ENCODE assay signal across 8 cellular contexts in the genomic region with DNA sequence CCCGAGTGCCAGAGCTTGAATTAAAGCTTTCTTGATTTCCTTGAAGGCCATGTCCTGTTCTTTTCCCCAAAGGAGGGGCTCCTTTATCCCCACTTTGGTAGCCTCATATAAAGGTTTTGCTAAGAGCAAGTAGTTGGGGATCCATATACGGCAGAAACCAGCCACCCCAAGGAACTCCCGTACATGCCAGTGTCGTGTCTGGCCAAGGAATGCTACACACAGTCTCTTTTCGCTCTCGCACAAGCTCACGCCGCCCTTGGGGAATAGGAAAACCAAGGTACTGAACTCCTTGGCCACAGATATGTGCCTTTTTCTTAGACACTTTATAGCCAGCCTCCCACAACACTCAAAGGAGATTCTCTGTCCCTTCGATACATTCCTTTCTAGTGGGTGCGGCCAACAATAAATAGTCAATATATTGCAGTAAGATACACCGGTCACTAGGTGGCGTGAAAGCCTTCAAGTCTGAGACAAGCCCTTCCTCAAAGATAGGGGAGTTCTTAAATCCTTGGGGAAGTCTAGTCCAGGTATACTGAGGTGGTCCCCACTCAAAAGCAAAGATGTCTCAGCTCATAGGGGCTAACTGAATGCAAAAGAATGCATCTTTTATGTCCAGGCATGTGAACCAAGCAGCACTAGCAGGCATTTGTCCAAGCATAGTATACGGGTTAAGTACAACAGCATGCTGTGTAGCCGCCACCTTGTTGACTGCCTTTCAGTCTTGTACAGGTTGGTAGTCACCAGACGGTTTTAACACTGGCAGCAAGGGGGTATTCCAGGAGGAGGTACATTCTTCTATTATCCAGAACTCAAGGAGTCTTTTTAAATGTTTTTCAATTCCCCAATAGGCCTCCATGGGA. TPM values are rescaled to one million over a fixed set of nuclear protein-coding genes. Genes with fewer than 3 reads are reported as not detected.
DNase-seq lines count a peak whose midpoint lies in the region; ATAC-seq and TF ChIP-seq lines count a peak whose summit lies in the region.

No MANE protein-coding gene starts in this region.

- no peak overlapping the region for H3K4me3 Mint-ChIP-seq in GM23338

- 0 out of 2 replicates have a peak overlapping the region, but pooled peaks have one; percentile 23 for H2AFZ ChIP-seq in GM23338

- no peaks in the 10 kb centered on the region for H4K20me1 ChIP-seq in GM23338 (replicated peaks; ENCODE audit: insufficient read depth)

- intact Hi-C loops in prostate gland (cut with DNase I): no loop called here

- H3K27me3 Mint-ChIP-seq in GM23338 (ENCODE audit: insufficient read depth, low read depth, poor library complexity): no peaks in the 10 kb centered on the region

- no peaks in the 10 kb centered on the region for H3K9me2 ChIP-seq in GM23338 (ENCODE audit: insufficient read depth)

- DNase-seq in DMS153 treated with DMSO at 0.1 percent for 48 hours (lab: John Stamatoyannopoulos, UW; ENCODE audit: unreplicated experiment): peak; percentile 0
- DNase-seq in DMS153 (lab: John Stamatoyannopoulos, UW): no peak
- DNase-seq in GM23338 (ENCODE audit: low spot score): peak; percentile 80
- DNase-seq in NCI-H2107 treated with DMSO at 0.1 percent for 48 hours (lab: John Stamatoyannopoulos, UW; ENCODE audit: unreplicated experiment): peak; percentile 25
- peak; percentile 1 to 4 for DNase-seq in activated CD4-positive, alpha-beta T cell treated with anti-CD3 and anti-CD28 coated beads, Interleukin-2, amount 50 U/mL, for 48 hours
- DNase-seq in foreskin melanocyte: peak; percentile 20
- DNase-seq in prostate gland (ENCODE audit: low spot score): peak; percentile 8

- TF ChIP-seq CTCF in GM23338 (conservative IDR thresholded peaks at IDR 0.05; ENCODE audit: low read depth in 2 of 2) (peak; percentile 54 to 65), prostate gland (IDR thresholded peaks at IDR 0.05) (peak; percentile 15 to 43 (median 38))

- H3K9me3 Mint-ChIP-seq in GM23338: no peaks in the 10 kb centered on the region; the same call in 2 of the 3 replicates

- H3F3A ChIP-seq in GM23338 (replicated peaks; ENCODE audit: low read depth): no peaks in the 10 kb centered on the region

- H3K4me3 ChIP-seq in GM23338 (no peak overlapping the region), prostate gland (no peak overlapping the region)

- H3K4me1 ChIP-seq in GM23338 (ENCODE audit: insufficient read depth) (no peaks in the 10 kb centered on the region), prostate gland (replicated peaks) (no peaks in the 10 kb centered on the region)

- no peaks in the 10 kb centered on the region for H3K36me3 ChIP-seq in GM23338 (ENCODE audit: insufficient read depth)
- no peaks in the 10 kb centered on the region for H3K36me3 ChIP-seq in prostate gland

- no peak for TF ChIP-seq POLR2A in prostate gland (IDR thresholded peaks at IDR 0.05)

- no peak overlapping the region for H3K27ac Mint-ChIP-seq in GM23338

- H3K36me3 Mint-ChIP-seq in GM23338 (ENCODE audit: low read depth): no peaks in the 10 kb centered on the region

- ATAC-seq in GM23338 (peak; percentile 75), HG02970 (IDR thresholded peaks at IDR 0.05; ENCODE audit: low FRiP score, unreplicated experiment) (no peak)

- H3K9me3 ChIP-seq in prostate gland: no peaks in the 10 kb centered on the region

- no peak overlapping the region for H3K27ac ChIP-seq in GM23338 (ENCODE audit: low read depth)
- H3K27ac ChIP-seq in prostate gland: no peak overlapping the region

- WGBS in prostate gland: 25% methylated on average over 15 of the region's 15 CpGs

- H3K27me3 ChIP-seq in GM23338 (ENCODE audit: insufficient read depth): no peaks in the 10 kb centered on the region
- H3K27me3 ChIP-seq in prostate gland (replicated peaks; ENCODE audit: insufficient read depth): no peaks in the 10 kb centered on the region

- H3K4me2 ChIP-seq in GM23338: no peak overlapping the region

- H3K4me1 Mint-ChIP-seq in GM23338: peaks cover 5% of the 10 kb centered on the region; the same call in 1 of the 3 replicates

- H3K79me2 ChIP-seq in GM23338 (replicated peaks; ENCODE audit: insufficient read depth): no peaks in the 10 kb centered on the region

TF ChIP-seq in GM23338, 12 proteins besides CTCF, POLR2A, EP300 and RAD21 (continues in another document):
- no peak for TF ChIP-seq NANOG (IDR thresholded peaks at IDR 0.05; ENCODE audit: borderline replicate concordance)
- TF ChIP-seq EZH2phosphoT487 (IDR thresholded peaks at IDR 0.05; ENCODE audit: unreplicated experiment): no peak
- TF ChIP-seq, protein P1, sequence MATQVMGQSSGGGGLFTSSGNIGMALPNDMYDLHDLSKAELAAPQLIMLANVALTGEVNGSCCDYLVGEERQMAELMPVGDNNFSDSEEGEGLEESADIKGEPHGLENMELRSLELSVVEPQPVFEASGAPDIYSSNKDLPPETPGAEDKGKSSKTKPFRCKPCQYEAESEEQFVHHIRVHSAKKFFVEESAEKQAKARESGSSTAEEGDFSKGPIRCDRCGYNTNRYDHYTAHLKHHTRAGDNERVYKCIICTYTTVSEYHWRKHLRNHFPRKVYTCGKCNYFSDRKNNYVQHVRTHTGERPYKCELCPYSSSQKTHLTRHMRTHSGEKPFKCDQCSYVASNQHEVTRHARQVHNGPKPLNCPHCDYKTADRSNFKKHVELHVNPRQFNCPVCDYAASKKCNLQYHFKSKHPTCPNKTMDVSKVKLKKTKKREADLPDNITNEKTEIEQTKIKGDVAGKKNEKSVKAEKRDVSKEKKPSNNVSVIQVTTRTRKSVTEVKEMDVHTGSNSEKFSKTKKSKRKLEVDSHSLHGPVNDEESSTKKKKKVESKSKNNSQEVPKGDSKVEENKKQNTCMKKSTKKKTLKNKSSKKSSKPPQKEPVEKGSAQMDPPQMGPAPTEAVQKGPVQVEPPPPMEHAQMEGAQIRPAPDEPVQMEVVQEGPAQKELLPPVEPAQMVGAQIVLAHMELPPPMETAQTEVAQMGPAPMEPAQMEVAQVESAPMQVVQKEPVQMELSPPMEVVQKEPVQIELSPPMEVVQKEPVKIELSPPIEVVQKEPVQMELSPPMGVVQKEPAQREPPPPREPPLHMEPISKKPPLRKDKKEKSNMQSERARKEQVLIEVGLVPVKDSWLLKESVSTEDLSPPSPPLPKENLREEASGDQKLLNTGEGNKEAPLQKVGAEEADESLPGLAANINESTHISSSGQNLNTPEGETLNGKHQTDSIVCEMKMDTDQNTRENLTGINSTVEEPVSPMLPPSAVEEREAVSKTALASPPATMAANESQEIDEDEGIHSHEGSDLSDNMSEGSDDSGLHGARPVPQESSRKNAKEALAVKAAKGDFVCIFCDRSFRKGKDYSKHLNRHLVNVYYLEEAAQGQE (IDR thresholded peaks at IDR 0.05; ENCODE audit: unreplicated experiment): no peak
- no peak for TF ChIP-seq POLR2AphosphoS5 (IDR thresholded peaks at IDR 0.05; ENCODE audit: low read depth)
- no peak for TF ChIP-seq ZNF114 (CRISPR knock-in tag; IDR thresholded peaks at IDR 0.05)

RNA-seq across cellular contexts. Expression of a gene that starts 57.8 kb away (rescaled TPM):
- not detected in 2 replicates for total RNA-seq in GM23338 (2014; rRNA removed; shearing (Covaris generic))
- polyA plus RNA-seq in GM23338 (2016; fragmentation: Nextera tagmentation; extraction: Ambion mirVana): not detected in 2 replicates
- 10 to 100 TPM in 1 of 2 donors, not detected in 1; 29.7 TPM for total RNA-seq in prostate gland
